ENCODE assay signal across 8 cellular contexts in the genomic region with DNA sequence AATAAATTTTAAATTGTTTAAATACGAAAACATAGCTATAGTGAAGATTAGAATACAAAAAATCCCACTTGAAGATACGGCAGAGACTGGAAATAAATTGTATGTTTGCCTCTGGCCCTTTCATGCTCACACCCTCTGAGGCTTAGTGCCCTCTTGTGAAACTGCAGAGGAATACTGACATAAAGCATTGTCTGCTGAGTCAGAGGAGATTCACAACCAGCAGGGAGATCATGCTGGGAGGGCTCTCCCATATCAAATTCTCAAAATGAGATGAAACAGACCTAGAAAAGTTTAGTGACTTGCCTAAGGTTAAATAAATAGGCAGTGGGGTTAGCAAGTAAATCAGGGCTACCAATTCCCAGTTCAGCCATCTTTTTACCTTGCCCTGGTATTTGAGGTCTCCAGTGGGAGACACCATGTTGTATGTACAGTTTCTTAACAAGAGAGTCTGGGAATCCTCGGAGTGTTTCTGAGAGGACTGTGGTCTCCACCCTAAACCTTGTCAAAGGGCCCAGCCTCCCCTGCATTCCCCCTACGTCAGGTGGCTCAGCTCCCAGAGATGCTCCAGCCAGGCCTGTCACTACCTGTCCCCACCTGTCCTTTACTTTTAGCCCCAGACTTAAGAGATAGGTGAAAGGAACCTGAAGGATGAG.
DNase-seq lines count a peak whose midpoint lies in the region; ATAC-seq and TF ChIP-seq lines count a peak whose summit lies in the region.

No MANE protein-coding gene starts in this region.

- no peaks in the 10 kb centered on the region for H4K20me1 ChIP-seq in PC-3 (ENCODE audit: low read length)

- 0 out of 2 replicates have a peak overlapping the region, but pooled peaks have one; percentile 1 for H2AFZ ChIP-seq in PC-3 (ENCODE audit: low read length)

- POLR2A ChIA-PET in PC-3 (lab: Charles Lee; ENCODE audit: unreplicated experiment) = interaction anchor here (0.6 to 1.0 kb wide), 3 partner anchors 11 to 71 kb away, joined by 3 to 4 read pairs (median 4); no protein-coding TSS in a partner anchor

- H3K9ac ChIP-seq in PC-3 (ENCODE audit: low read length) (peak overlapping the region; percentile 15; the same call in 1 of the 2 replicates), skeletal muscle satellite cell (ENCODE audit: low read depth, low read length) (peak overlapping the region; percentile 29)

- H3K4me3 ChIP-seq in PC-3 (ENCODE audit: low read length) (no peak overlapping the region), skeletal muscle satellite cell (ENCODE audit: low read length) (no peak overlapping the region)

- H3K9me3 ChIP-seq in PC-3 (ENCODE audit: low read length) (no peaks in the 10 kb centered on the region), skeletal muscle satellite cell (replicated peaks; ENCODE audit: low read length) (no peaks in the 10 kb centered on the region)

- H3K27me3 ChIP-seq in PC-3 (ENCODE audit: low read length) = no peaks in the 10 kb centered on the region
- no peaks in the 10 kb centered on the region for H3K27me3 ChIP-seq in skeletal muscle satellite cell (ENCODE audit: control insufficient read depth, insufficient read depth, low read length)

- H3K4me2 ChIP-seq in PC-3 (ENCODE audit: low read length) = peak overlapping the region; percentile 23
- H3K4me2 ChIP-seq in skeletal muscle satellite cell (ENCODE audit: low read length) = peak overlapping the region; percentile 28

- BruUV-seq in PC-3 (replicated peaks; lab: Mats Ljungman, UMichigan) = no TSS peak

- intact Hi-C loops in PC-3 (cut with micrococcal nuclease) = no loop called here

- ATAC-seq in PC-3 (peak; percentile 96), esophagus mucosa (peak; percentile 66), HG03521 (IDR thresholded peaks at IDR 0.05; ENCODE audit: unreplicated experiment) (no peak), HG02763 (IDR thresholded peaks at IDR 0.05; ENCODE audit: unreplicated experiment) (no peak), HG03039 (IDR thresholded peaks at IDR 0.05; ENCODE audit: unreplicated experiment) (no peak)

- no peaks in the 10 kb centered on the region for H3F3A ChIP-seq in PC-3 (ENCODE audit: low read length, unreplicated experiment)

- H3K4me1 ChIP-seq in PC-3 (ENCODE audit: insufficient read depth, low read length) (peaks cover 55% of the 10 kb centered on the region), skeletal muscle satellite cell (ENCODE audit: control insufficient read depth, insufficient read depth, low read length) (peaks cover 47% of the 10 kb centered on the region)

- H3K79me2 ChIP-seq in PC-3 (ENCODE audit: low read length) = peaks cover 100% of the 10 kb centered on the region

- H3K9me2 ChIP-seq in PC-3 (replicated peaks; ENCODE audit: low read length) = no peaks in the 10 kb centered on the region

- peak; percentile 60 for TF ChIP-seq CTCF in PC-3 (conservative IDR thresholded peaks at IDR 0.05; ENCODE audit: low read depth, low read length)

- H3K36me3 ChIP-seq in PC-3 (ENCODE audit: low read depth, low read length) (peaks cover 43% of the 10 kb centered on the region), skeletal muscle satellite cell (ENCODE audit: insufficient read depth, low read length) (no peaks in the 10 kb centered on the region)

- DNase-seq in SIG-M5 treated with dmso at 0.1 percent for 504 hours (lab: John Stamatoyannopoulos, UW; ENCODE audit: unreplicated experiment) (peak; percentile 35), SIG-M5 (lab: John Stamatoyannopoulos, UW) (no peak), PC-3 (peak; percentile 78)

- CTCF ChIA-PET in PC-3 (lab: Charles Lee) = interaction anchor here (0.8 kb wide), 1 partner anchor 19 kb away, joined by 5 read pairs; no protein-coding TSS in a partner anchor

- peak overlapping the region; percentile 79 for H3K27ac ChIP-seq in PC-3 (ENCODE audit: low read length)

Comparison
In these comparisons a context has a peak if more than half of its experiments do, and no peak if none do; other contexts are left out.
1. ATAC-seq: peak in PC-3 (single experiment) and esophagus mucosa (single experiment); none in HG03521 (single experiment), HG02763 (single experiment) and HG03039 (single experiment).